In the genomic region with DNA sequence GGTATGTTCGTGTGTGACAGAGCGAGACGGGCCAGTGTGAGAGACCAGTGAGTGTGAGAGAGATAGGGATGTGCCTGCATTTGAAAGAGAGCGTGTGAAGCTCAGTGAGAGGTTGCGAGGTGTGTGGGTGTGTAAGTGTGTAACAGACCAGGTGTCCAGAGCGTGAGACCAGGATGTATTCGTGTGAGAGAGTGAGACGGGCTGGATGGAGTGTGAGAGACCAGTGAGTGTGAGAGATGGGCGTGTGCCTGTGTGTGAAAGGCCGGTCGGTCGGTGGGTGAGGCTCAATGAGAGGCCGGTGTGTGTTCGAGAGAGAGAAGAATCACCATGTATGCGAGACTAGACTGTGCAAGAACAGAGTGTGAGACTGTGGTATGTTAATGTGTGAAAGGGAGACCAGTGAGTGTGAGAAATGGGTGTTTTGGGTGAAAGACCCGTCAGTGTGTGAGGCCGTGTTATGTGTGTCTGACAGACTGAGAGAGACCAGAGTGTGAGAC, we compare ENCODE assay signal across 9 cellular contexts. TPM values are rescaled to one million over a fixed set of nuclear protein-coding genes. Genes with fewer than 3 reads are reported as not detected.
DNase-seq lines count a peak whose midpoint lies in the region; ATAC-seq and TF ChIP-seq lines count a peak whose summit lies in the region.
"Had no signal": no experiment of that assay in that cellular context is flagged by ENCODE, and none has a peak within 500 bp of the region (broad histone marks: within the 10 kb centered on the region; RNA-seq: fewer than 3 reads in every experiment).

No MANE protein-coding gene starts in this region.

- intact Hi-C loops in gastrocnemius medialis (cut with DNase I; ENCODE audit: low total_unique reads): loop anchor here (2.0 to 10.0 kb wide), 4 partner anchors 86 to 1124 kb away; partner anchors contain the start of genes ZNF211, ZNF444, ZNF582 and ZNF71

- H3K4me1 ChIP-seq in SJCRH30 (no peaks in the 10 kb centered on the region), gastrocnemius medialis (peaks cover 5 to 10% of the 10 kb centered on the region in 2 donors)

- H3K27ac ChIP-seq in SJCRH30 (peak overlapping the region; percentile 96; the same call in 1 of the 2 replicates), gastrocnemius medialis (peak overlapping the region; percentile 87 to 97 (median 94))

- TF ChIP-seq POLR2A in gastrocnemius medialis (IDR thresholded peaks at IDR 0.05): no peak

- H3K27me3 ChIP-seq in SJCRH30 (no peaks in the 10 kb centered on the region), gastrocnemius medialis (no peaks in the 10 kb centered on the region)

- no peaks in the 10 kb centered on the region for H3K36me3 ChIP-seq in SJCRH30
- peaks cover 3 to 23% of the 10 kb centered on the region in 2 donors for H3K36me3 ChIP-seq in gastrocnemius medialis

- in situ Hi-C loops in gastrocnemius medialis (cut with MboI; ENCODE audit: low sequenced_read_pairs in 4 of 4): no loop called here

- no peaks in the 10 kb centered on the region for H3K9me3 ChIP-seq in SJCRH30 (replicated peaks)
- peaks cover 0 to 35% (median 0%) of the 10 kb centered on the region in 3 donors for H3K9me3 ChIP-seq in gastrocnemius medialis

- DNase-seq in DMS53 (lab: John Stamatoyannopoulos, UW) (peak; percentile 58), SJCRH30 (no peak), hepatic stellate cell (ENCODE audit: low spot score) (peak; percentile 8), gastrocnemius medialis (peak in 1 of 2 donors; percentile 9), epidermal melanocyte (ENCODE audit: insufficient read length, low spot score) (no peak), RKO (ENCODE audit: low spot score) (no peak), Ammon's horn (ENCODE audit: low spot score) (no peak)
- DNase-seq in activated CD4-positive, alpha-beta T cell treated with anti-CD3 and anti-CD28 coated beads, Interleukin-2, amount 50 U/mL, for 48 hours: no peak

- peak overlapping the region; percentile 92 for H3K4me3 ChIP-seq in SJCRH30
- H3K4me3 ChIP-seq in gastrocnemius medialis: peak overlapping the region; percentile 68 to 86 (median 78)
- H3K4me3 ChIP-seq: GM12878 had no signal

- no peak for ATAC-seq in gastrocnemius medialis
- ATAC-seq: GM12878 had no signal

- TF ChIP-seq CTCF in gastrocnemius medialis (IDR thresholded peaks at IDR 0.05 in 4 of 5, conservative IDR thresholded peaks at IDR 0.05 in 1 of 5): no peak

RNA-seq across cellular contexts. Expression of gene ZNF471, which starts 0.7 kb away (rescaled TPM):
- total RNA-seq in SJCRH30 (2014; rRNA removed; shearing (Covaris generic)): 2.5 and 3.4 TPM in 2 replicates
- total RNA-seq in gastrocnemius medialis: 1 to 10 TPM in 3 of 4 donors, under 1 TPM in 1; 0.56 to 3.8 (median 3.2) TPM

RNA-seq across cellular contexts. Expression of gene ZFP28, which starts 30.4 kb away (rescaled TPM):
- total RNA-seq in SJCRH30 (2014; rRNA removed; shearing (Covaris generic)): 8.1 and 10.4 TPM in 2 replicates
- total RNA-seq in gastrocnemius medialis: 1 to 10 TPM; 2.6 to 5.7 (median 4.9) TPM

RNA-seq across cellular contexts. Expression of gene ZNF667, which starts 31.2 kb away (rescaled TPM):
- 8.7 and 10.3 TPM in 2 replicates for total RNA-seq in SJCRH30 (2014; rRNA removed; shearing (Covaris generic))
- total RNA-seq in gastrocnemius medialis: under 1 TPM; 0.24 to 0.78 (median 0.48) TPM
- total RNA-seq: GM12878 had no signal

RNA-seq across cellular contexts. Expression of gene ZNF470, which starts 58.9 kb away (rescaled TPM):
- 6.1 and 7.2 TPM in 2 replicates for total RNA-seq in SJCRH30 (2014; rRNA removed; shearing (Covaris generic))
- 1 to 10 TPM in 1 of 4 donors, under 1 TPM in 3; 0.32 to 2.0 (median 0.83) TPM for total RNA-seq in gastrocnemius medialis

Comparison
In these comparisons a context has a peak if more than half of its experiments do, and no peak if none do; other contexts are left out.
1. DNase-seq: peak in DMS53 (single experiment) and hepatic stellate cell (single experiment); none in SJCRH30 (0 of 2), epidermal melanocyte (single experiment), RKO (single experiment), Ammon's horn (single experiment) and activated CD4-positive, alpha-beta T cell treated with anti-CD3 and anti-CD28 coated beads, Interleukin-2, amount 50 U/mL, for 48 hours (0 of 2).